Comparison of ENCODE assay signal across 9 cellular contexts in the genomic region with DNA sequence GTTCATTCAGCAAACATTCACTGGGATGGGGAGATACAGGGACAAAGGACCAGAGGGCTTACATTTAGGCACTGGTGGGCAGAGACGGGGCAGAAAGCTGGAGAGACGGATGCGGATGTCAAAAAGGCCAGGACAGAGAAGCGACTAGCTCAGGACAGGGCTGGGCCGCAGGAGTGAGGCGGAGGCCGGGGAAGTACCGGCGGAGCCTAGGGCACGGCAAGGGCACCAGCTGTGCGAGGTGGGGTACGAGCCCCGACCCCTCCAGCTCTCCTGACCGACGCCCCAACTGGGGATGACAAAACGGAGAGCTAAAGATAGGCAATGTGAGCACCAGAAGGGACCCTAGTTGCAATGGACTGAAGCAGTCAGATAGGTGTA. TPM values are rescaled to one million over a fixed set of nuclear protein-coding genes. Genes with fewer than 3 reads are reported as not detected.
A peak's percentile ranks its signal among the peaks of the same experiment; 100 is the strongest.
DNase-seq lines count a peak whose midpoint lies in the region; ATAC-seq and TF ChIP-seq lines count a peak whose summit lies in the region.
"Had no signal": no experiment of that assay in that cellular context is flagged by ENCODE, and none has a peak within 500 bp of the region (broad histone marks: within the 10 kb centered on the region; RNA-seq: fewer than 3 reads in every experiment).

No MANE protein-coding gene starts in this region.

- no peak overlapping the region for H3K9ac ChIP-seq in OCI-LY1 (ENCODE audit: low read length)
- H3K9ac ChIP-seq in neural progenitor cell, result no peak overlapping the region

- H3K36me3 Mint-ChIP-seq in CD4-positive, alpha-beta memory T cell, result no peaks in the 10 kb centered on the region
- no peaks in the 10 kb centered on the region for H3K36me3 Mint-ChIP-seq in neural progenitor cell

- peak overlapping the region in 1 of 2 donors; percentile 78 for H3K4me3 ChIP-seq in CD4-positive, alpha-beta memory T cell (ENCODE audit: low read length in 2 of 2)
- no peak overlapping the region for H3K4me3 ChIP-seq in OCI-LY1 (ENCODE audit: low read depth, low read length, poor library complexity, severe bottlenecking)
- peak overlapping the region in 58 of 59 donors; percentile 51 to 84 (median 68) for H3K4me3 ChIP-seq in dorsolateral prefrontal cortex
- peak overlapping the region; percentile 46 for H3K4me3 ChIP-seq in neural progenitor cell

- H3K79me2 ChIP-seq in OCI-LY1 (ENCODE audit: insufficient read depth, low read length), result no peaks in the 10 kb centered on the region
- H3K79me2 ChIP-seq in neural progenitor cell (ENCODE audit: low read depth), result no peaks in the 10 kb centered on the region

- no peaks in the 10 kb centered on the region for H3K9me2 ChIP-seq in OCI-LY1 (ENCODE audit: low read depth, low read length)

- H3K27me3 ChIP-seq in CD4-positive, alpha-beta memory T cell (ENCODE audit: insufficient read depth, low read length), result no peaks in the 10 kb centered on the region
- H3K27me3 ChIP-seq in OCI-LY1 (ENCODE audit: insufficient read depth, low read length), result no peaks in the 10 kb centered on the region
- no peaks in the 10 kb centered on the region for H3K27me3 ChIP-seq in dorsolateral prefrontal cortex
- H3K27me3 ChIP-seq in neural progenitor cell, result peaks cover 5% of the 10 kb centered on the region

- no peak for DNase-seq in CD4-positive, alpha-beta memory T cell
- DNase-seq in dorsolateral prefrontal cortex, result no peak
- no peak for DNase-seq in neural progenitor cell (ENCODE audit: low spot score)
- DNase-seq in HK-2 (ENCODE audit: unreplicated experiment), result no peak
- DNase-seq in effector CD8-positive, alpha-beta T cell (lab: John Stamatoyannopoulos, UW), result no peak
- no peak for DNase-seq in Kasumi-1 (lab: John Stamatoyannopoulos, UW)

- H3K4me1 ChIP-seq in CD4-positive, alpha-beta memory T cell (ENCODE audit: insufficient read depth, low read length), result peaks cover 34% of the 10 kb centered on the region
- H3K4me1 ChIP-seq in OCI-LY1 (ENCODE audit: insufficient read depth, low read length, severe bottlenecking), result peaks cover 10% of the 10 kb centered on the region
- peaks cover 17% of the 10 kb centered on the region for H3K4me1 ChIP-seq in neural progenitor cell

- peak overlapping the region in 7 of 8 donors; percentile 59 to 86 (median 74) for H3K4me3 Mint-ChIP-seq in CD4-positive, alpha-beta memory T cell
- peak overlapping the region; percentile 86 for H3K4me3 Mint-ChIP-seq in neural progenitor cell

- peaks cover 23 to 53% (median 30%) of the 10 kb centered on the region in 4 donors for H3K4me1 Mint-ChIP-seq in CD4-positive, alpha-beta memory T cell
- H3K4me1 Mint-ChIP-seq in neural progenitor cell, result peaks cover 20% of the 10 kb centered on the region

- intact Hi-C loops in CD4-positive, alpha-beta memory T cell (cut with micrococcal nuclease), result loop anchor here (1.0 to 2.0 kb wide), 3 partner anchors 11 to 67 kb away; partner anchors contain the start of gene PDK2
- intact Hi-C loops in dorsolateral prefrontal cortex (cut with DNase I), result loop anchor here (1.0 to 10.0 kb wide), 4 partner anchors 10 to 137 kb away; partner anchors contain the start of gene PDK2 (in 2 of the 2)

- TF ChIP-seq CTCF in OCI-LY1 (IDR thresholded peaks at IDR 0.05; ENCODE audit: low read length) (no peak), dorsolateral prefrontal cortex (IDR thresholded peaks at IDR 0.05 in 54 of 56, conservative IDR thresholded peaks at IDR 0.05 in 2 of 56; ENCODE audit: low read depth in 1 of 56, partially characterized antibody in 56 of 56) (no peak), neural progenitor cell (IDR thresholded peaks at IDR 0.05) (no peak)

- peak overlapping the region; percentile 74 to 99 (median 93) for H3K27ac Mint-ChIP-seq in CD4-positive, alpha-beta memory T cell
- H3K27ac Mint-ChIP-seq in neural progenitor cell, result peak overlapping the region; percentile 95

- ATAC-seq in HG02642 (IDR thresholded peaks at IDR 0.05; ENCODE audit: poor library complexity, unreplicated experiment), result no peak

- POLR2A ChIA-PET in CD4-positive, alpha-beta memory T cell (lab: Charles Lee; ENCODE audit: partially characterized antibody), result interaction anchor here (0.5 to 2.8 kb wide), 9 partner anchors 13 to 315 kb away, joined by 3 to 102 read pairs (median 6); partner anchors contain the start of gene PPP1R9B

- H4K20me1 ChIP-seq in OCI-LY1 (ENCODE audit: insufficient read depth, low read length) (no peaks in the 10 kb centered on the region), neural progenitor cell (ENCODE audit: low read depth) (no peaks in the 10 kb centered on the region)

- H3K27me3 Mint-ChIP-seq in CD4-positive, alpha-beta memory T cell, result no peaks in the 10 kb centered on the region
- peaks cover 4% of the 10 kb centered on the region for H3K27me3 Mint-ChIP-seq in neural progenitor cell (ENCODE audit: insufficient read depth, low read depth)

- H3K36me3 ChIP-seq in CD4-positive, alpha-beta memory T cell (ENCODE audit: insufficient read depth, low read length), result no peaks in the 10 kb centered on the region
- no peaks in the 10 kb centered on the region for H3K36me3 ChIP-seq in OCI-LY1 (ENCODE audit: insufficient read depth, low read length)
- no peaks in the 10 kb centered on the region for H3K36me3 ChIP-seq in neural progenitor cell

- H3K4me2 ChIP-seq in OCI-LY1 (ENCODE audit: low read length) (peak overlapping the region; percentile 78), neural progenitor cell (peak overlapping the region; percentile 78)

- no peak overlapping the region for H2AFZ ChIP-seq in OCI-LY1 (ENCODE audit: low read length)
- H2AFZ ChIP-seq in neural progenitor cell (replicated peaks), result peak overlapping the region; percentile 75

- CTCF ChIA-PET in CD4-positive, alpha-beta memory T cell (lab: Charles Lee; ENCODE audit: partially characterized antibody), result interaction anchor here (1.2 to 2.8 kb wide), 20 partner anchors 8 to 136 kb away, joined by 3 to 118 read pairs (median 8); partner anchors contain the start of genes PPP1R9B and SAMD14

- peak overlapping the region; percentile 46 for H3K27ac ChIP-seq in CD4-positive, alpha-beta memory T cell (ENCODE audit: low read depth, low read length)
- H3K27ac ChIP-seq in OCI-LY1 (ENCODE audit: low read depth, low read length, poor library complexity, severe bottlenecking) (no peak overlapping the region), dorsolateral prefrontal cortex (peak overlapping the region in 36 of 59 donors; percentile 19 to 88 (median 72)), neural progenitor cell (no peak overlapping the region)

- H3K9me3 ChIP-seq in CD4-positive, alpha-beta memory T cell (ENCODE audit: control insufficient read depth in 1 of 2, low read length in 2 of 2), result no peaks in the 10 kb centered on the region
- H3K9me3 ChIP-seq in OCI-LY1 (ENCODE audit: low read length), result no peaks in the 10 kb centered on the region
- H3K9me3 ChIP-seq in neural progenitor cell (ENCODE audit: low read depth), result no peaks in the 10 kb centered on the region

- H3K9me3 Mint-ChIP-seq in CD4-positive, alpha-beta memory T cell, result no peaks in the 10 kb centered on the region
- no peaks in the 10 kb centered on the region for H3K9me3 Mint-ChIP-seq in neural progenitor cell

- H3F3A ChIP-seq in OCI-LY1 (ENCODE audit: insufficient read depth, low read length), result no peaks in the 10 kb centered on the region
- peaks cover 17% of the 10 kb centered on the region for H3F3A ChIP-seq in neural progenitor cell (ENCODE audit: low read depth)

RNA-seq across cellular contexts. Expression of gene SGCA, which starts 3.9 kb away (rescaled TPM):
- total RNA-seq in CD4-positive, alpha-beta memory T cell, result not detected
- polyA plus RNA-seq in CD4-positive, alpha-beta memory T cell, result not detected
- total RNA-seq in dorsolateral prefrontal cortex, result 1 to 10 TPM in 57 of 120 experiments, under 1 TPM in 26, not detected in 37; 0.37 to 7.6 (median 1.3) TPM
- 1.5 TPM in 1 of 2 replicates, not detected in the other for total RNA-seq in neural progenitor cell (ENCODE audit: low replicate concordance)
- total RNA-seq: NCI-H460 had no signal

RNA-seq across cellular contexts. Expression of gene PPP1R9B, which starts 11.4 kb away (rescaled TPM):
- 10 to 100 TPM; 97.5 to 99.7 TPM for total RNA-seq in CD4-positive, alpha-beta memory T cell
- 1 to 10 TPM in 1 of 2 donors, under 1 TPM in 1; 0.48 to 2.2 TPM for polyA plus RNA-seq in CD4-positive, alpha-beta memory T cell
- total RNA-seq in dorsolateral prefrontal cortex (100 to 1,000 TPM in 118 of 120 experiments, 10 to 100 TPM in 2; 74.6 to 225 (median 160) TPM), neural progenitor cell (ENCODE audit: low replicate concordance) (12.0 and 31.4 TPM in 2 replicates)

RNA-seq across cellular contexts. Expression of gene SAMD14, which starts 31.9 kb away (rescaled TPM):
- 1 to 10 TPM; 1.2 to 1.3 TPM for total RNA-seq in CD4-positive, alpha-beta memory T cell
- under 1 TPM; 0.16 to 0.19 TPM for polyA plus RNA-seq in CD4-positive, alpha-beta memory T cell
- total RNA-seq in dorsolateral prefrontal cortex (100 to 1,000 TPM in 2 of 120 experiments, 10 to 100 TPM in 118; 17.9 to 122 (median 58.2) TPM), neural progenitor cell (ENCODE audit: low replicate concordance) (8.7 and 27.9 TPM in 2 replicates)
- total RNA-seq: NCI-H460 had no signal

RNA-seq across cellular contexts. Expression of gene COL1A1, which starts 39.5 kb away (rescaled TPM):
- total RNA-seq in CD4-positive, alpha-beta memory T cell, result 1 to 10 TPM; 1.0 to 1.6 TPM
- not detected for polyA plus RNA-seq in CD4-positive, alpha-beta memory T cell
- total RNA-seq in dorsolateral prefrontal cortex (10 to 100 TPM in 16 of 120 experiments, 1 to 10 TPM in 95, under 1 TPM in 9; 0.25 to 23.1 (median 3.3) TPM), neural progenitor cell (ENCODE audit: low replicate concordance) (1.1 and 4.2 TPM in 2 replicates)

Comparison
In these comparisons a context has a peak if more than half of its experiments do, and no peak if none do; other contexts are left out.
1. H3K27ac ChIP-seq: peak in CD4-positive, alpha-beta memory T cell (single experiment) and dorsolateral prefrontal cortex (36 of 59); none in OCI-LY1 (single experiment) and neural progenitor cell (single experiment).